Comparison of ENCODE assay signal across 8 cellular contexts in the genomic region with DNA sequence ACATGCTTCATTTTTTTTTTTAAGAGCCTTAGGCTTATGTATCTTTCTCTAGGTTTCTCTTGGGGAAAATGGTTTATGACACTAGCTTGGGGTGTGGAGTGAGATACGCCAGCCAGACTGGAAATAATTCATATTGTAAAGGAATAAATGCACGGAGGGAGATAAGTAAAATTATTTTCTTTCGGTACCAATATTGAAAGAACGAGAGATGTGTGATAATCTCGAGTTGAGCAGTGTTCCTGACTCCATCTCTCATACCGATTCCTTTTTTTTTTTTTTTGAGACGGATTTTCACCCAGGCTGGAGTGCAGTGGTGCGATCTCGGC. TPM values are rescaled to one million over a fixed set of nuclear protein-coding genes. Genes with fewer than 3 reads are reported as not detected.
A peak's percentile ranks its signal among the peaks of the same experiment; 100 is the strongest.
DNase-seq lines count a peak whose midpoint lies in the region; ATAC-seq and TF ChIP-seq lines count a peak whose summit lies in the region.

No MANE protein-coding gene starts in this region.

- CTCF ChIA-PET in RWPE1 (lab: Yijun Ruan, JAX), result interaction anchor here (0.7 to 1.1 kb wide), 3 partner anchors 42 to 83 kb away, joined by 4 to 8 read pairs (median 5); no protein-coding TSS in a partner anchor

- no peak for TF ChIP-seq CTCF in DND-41 (IDR thresholded peaks at IDR 0.05; ENCODE audit: borderline replicate concordance, extremely low read depth, low read length, poor library complexity, severe bottlenecking)
- TF ChIP-seq CTCF in RWPE1 (conservative IDR thresholded peaks at IDR 0.05; ENCODE audit: low read depth), result no peak
- TF ChIP-seq CTCF in esophagus muscularis mucosa (IDR thresholded peaks at IDR 0.05), result no peak
- no peak for TF ChIP-seq CTCF in parathyroid adenoma (IDR thresholded peaks at IDR 0.05)

- H3K9ac ChIP-seq in DND-41 (ENCODE audit: low read depth, low read length) (peak overlapping the region; percentile 94), parathyroid adenoma (no peak overlapping the region)

- H3K36me3 ChIP-seq in DND-41 (ENCODE audit: insufficient read depth, low read length) (peaks cover 18% of the 10 kb centered on the region), esophagus muscularis mucosa (no peaks in the 10 kb centered on the region), parathyroid adenoma (ENCODE audit: control insufficient read depth, insufficient read depth, low read length) (no peaks in the 10 kb centered on the region)

- peak overlapping the region; percentile 92 to 95 for H3K4me3 ChIP-seq in DND-41 (ENCODE audit: low read depth in 1 of 2, low read length in 2 of 2)
- H3K4me3 ChIP-seq in esophagus muscularis mucosa, result peak overlapping the region; percentile 86 to 99 (median 90)
- H3K4me3 ChIP-seq in parathyroid adenoma (ENCODE audit: low read depth, low read length), result peak overlapping the region; percentile 74

- H2AFZ ChIP-seq in DND-41 (ENCODE audit: low read depth, low read length) (0 out of 2 replicates have a peak overlapping the region, but pooled peaks have one; percentile 84), parathyroid adenoma (peak overlapping the region; percentile 96)

- intact Hi-C loops in esophagus muscularis mucosa (cut with DNase I), result loop anchor here (5.0 kb wide), 1 partner anchor 45 kb away; no protein-coding TSS in a partner anchor

- H4K20me1 ChIP-seq in DND-41 (ENCODE audit: insufficient read depth, low read length), result peaks cover 47% of the 10 kb centered on the region

- no peak for DNase-seq in DND-41
- no peak for DNase-seq in RWPE1 (ENCODE audit: low spot score)
- no peak for DNase-seq in esophagus muscularis mucosa (ENCODE audit: extremely low spot score)
- no peak for DNase-seq in NCI-H2227 treated with DMSO at 0.1 percent for 48 hours (lab: John Stamatoyannopoulos, UW)
- DNase-seq in OCI-M2 (lab: John Stamatoyannopoulos, UW; ENCODE audit: unreplicated experiment), result no peak
- no peak for DNase-seq in effector CD8-positive, alpha-beta T cell (lab: John Stamatoyannopoulos, UW)

- H3K27ac ChIP-seq in DND-41 (ENCODE audit: low read length) (peak overlapping the region; percentile 78), RWPE1 (peak overlapping the region; percentile 92), esophagus muscularis mucosa (replicated peaks in 1 of 4) (peak overlapping the region; percentile 90 to 96 (median 95)), parathyroid adenoma (peak overlapping the region; percentile 67)

- ATAC-seq in DND-41 (ENCODE audit: insufficient read depth, low read depth) (no peak), HG03354 (IDR thresholded peaks at IDR 0.05; ENCODE audit: poor library complexity, severe bottlenecking, unreplicated experiment) (no peak)

- POLR2A ChIA-PET in RWPE1 (lab: Yijun Ruan, JAX; ENCODE audit: low non-redundant PET), result no interaction called here

- 4% methylated on average over 9 of the region's 9 CpGs for WGBS in esophagus muscularis mucosa

- H3K9me3 ChIP-seq in DND-41 (ENCODE audit: insufficient read depth, low read length, severe bottlenecking) (no peaks in the 10 kb centered on the region), esophagus muscularis mucosa (no peaks in the 10 kb centered on the region), parathyroid adenoma (ENCODE audit: control insufficient read depth, low read length) (no peaks in the 10 kb centered on the region)

- H3K4me1 ChIP-seq in DND-41 (ENCODE audit: insufficient read depth, low read length), result peaks cover 40% of the 10 kb centered on the region
- H3K4me1 ChIP-seq in esophagus muscularis mucosa, result peaks cover 14 to 42% (median 38%) of the 10 kb centered on the region in 4 donors
- H3K4me1 ChIP-seq in parathyroid adenoma, result no peaks in the 10 kb centered on the region

- TF ChIP-seq POLR2A in esophagus muscularis mucosa (IDR thresholded peaks at IDR 0.05; ENCODE audit: low read depth), result no peak

- H3K79me2 ChIP-seq in DND-41 (ENCODE audit: insufficient read depth, low read length) (peaks cover 66% of the 10 kb centered on the region), parathyroid adenoma (peaks cover 32% of the 10 kb centered on the region)

- H3K4me2 ChIP-seq in DND-41 (ENCODE audit: insufficient read depth, low read length) (peak overlapping the region; percentile 80), parathyroid adenoma (ENCODE audit: low read length) (peak overlapping the region; percentile 79)

- TF ChIP-seq EP300 in esophagus muscularis mucosa (IDR thresholded peaks at IDR 0.05), result no peak

- H3K27me3 ChIP-seq in DND-41 (ENCODE audit: insufficient read depth, low read length, poor library complexity) (no peaks in the 10 kb centered on the region), esophagus muscularis mucosa (no peaks in the 10 kb centered on the region), parathyroid adenoma (ENCODE audit: control insufficient read depth, insufficient read depth, low read length) (no peaks in the 10 kb centered on the region)

RNA-seq across cellular contexts. Expression of a gene that starts 1.3 kb away (rescaled TPM):
- 10 to 100 TPM; 31.6 to 37.1 (median 33.3) TPM for total RNA-seq in esophagus muscularis mucosa
